In genomic region chr4:22677780-22678179, GRCh38 we compare ENCODE assay signal across 31 cellular contexts. TPM values are rescaled to one million over a fixed set of nuclear protein-coding genes. Genes with fewer than 3 reads are reported as not detected.
"Had no signal": no experiment of that assay in that cellular context is flagged by ENCODE, and none has a peak within 500 bp of the region (broad histone marks: within the 10 kb centered on the region; RNA-seq: fewer than 3 reads in every experiment).

No MANE protein-coding gene starts in this region.

- H3K4me3 ChIP-seq: esophagus muscularis mucosa, gastrocnemius medialis had no signal

- H3K9me3 ChIP-seq: esophagus muscularis mucosa, gastrocnemius medialis had no signal

- H3K36me3 ChIP-seq: brain microvascular endothelial cell, esophagus muscularis mucosa, gastrocnemius medialis, WERI-Rb-1 had no signal

- H3K27ac ChIP-seq: brain microvascular endothelial cell, esophagus muscularis mucosa, foreskin keratinocyte, gastrocnemius medialis, WERI-Rb-1 had no signal

- ATAC-seq: activated CD4-positive, CD25-positive, alpha-beta regulatory T cell treated with anti-CD3 and anti-CD28 coated beads, Interleukin-2, amount 50 U/mL, for 24 hours; activated CD8-positive, alpha-beta T cell treated with anti-CD3 and anti-CD28 coated beads for 36 hours; activated T-cell treated with anti-CD3 and anti-CD28 coated beads, Interleukin-2, amount 50 U/mL, for 4 hours; activated T-helper 17 cell treated with anti-CD3 and anti-CD28 coated beads, Interleukin-2, amount 50 U/mL, for 72 hours; effector memory CD8-positive, alpha-beta T cell; foreskin keratinocyte; gastrocnemius medialis; T-helper 17 cell had no signal

- DNase-seq: activated B cell treated with CpG ODN at 0.5 μM for 24 hours; activated CD4-positive, alpha-beta T cell treated with anti-CD3 and anti-CD28 coated beads for 48 hours; activated CD4-positive, alpha-beta T cell treated with anti-CD3 and anti-CD28 coated beads, Interleukin-2, amount 50 U/mL, for 1 hour; activated CD4-positive, alpha-beta T cell treated with anti-CD3 and anti-CD28 coated beads, Interleukin-2, amount 50 U/mL, for 48 hours; activated CD8-positive, alpha-beta memory T cell treated with anti-CD3 and anti-CD28 coated beads for 24 hours; activated CD8-positive, alpha-beta T cell treated with anti-CD3 and anti-CD28 coated beads for 36 hours; activated effector memory CD4-positive, alpha-beta T cell treated with Interleukin-2 at 50 U/mL for 16 hours; activated gamma-delta T cell treated with Interleukin-2 at 50 U/mL for 16 hours; activated naive CD4-positive, alpha-beta T cell treated with anti-CD3 and anti-CD28 coated beads, Interleukin-2, amount 50 U/mL, for 16 hours; activated naive CD4-positive, alpha-beta T cell treated with Interleukin-2 at 50 U/mL for 16 hours; activated naive CD8-positive, alpha-beta T cell treated with anti-CD3 and anti-CD28 coated beads for 36 hours; activated T-cell treated with anti-CD3 and anti-CD28 coated beads, Interleukin-2, amount 50 U/mL, for 4 hours; brain microvascular endothelial cell; cortex of kidney; dermis blood vessel endothelial cell; effector CD4-positive, alpha-beta T cell; effector memory CD8-positive, alpha-beta T cell; erythroblast; foreskin keratinocyte; gastrocnemius medialis; glutamatergic neuron; T-helper 1 cell; T-helper 17 cell; T1000; WERI-Rb-1 had no signal

- H3K27me3 ChIP-seq: brain microvascular endothelial cell, esophagus muscularis mucosa, foreskin keratinocyte, gastrocnemius medialis had no signal

RNA-seq across cellular contexts. Expression of gene GBA3, which starts 15.0 kb away (rescaled TPM):
- total RNA-seq: activated B cell treated with CpG ODN at 0.5 μM for 24 hours; activated CD8-positive, alpha-beta T cell treated with anti-CD3 and anti-CD28 coated beads for 36 hours; activated naive CD8-positive, alpha-beta T cell treated with anti-CD3 and anti-CD28 coated beads for 36 hours; activated T-cell treated with anti-CD3 and anti-CD28 coated beads, Interleukin-2, amount 50 U/mL, for 4 hours; activated T-helper 17 cell treated with anti-CD3 and anti-CD28 coated beads, Interleukin-2, amount 50 U/mL, for 72 hours; astrocyte; cardiac septum; chondrocyte; dermis blood vessel endothelial cell; esophagus muscularis mucosa; T-helper 17 cell had no signal
